Comparison of ENCODE assay signal across 27 cellular contexts in genomic region chr10:132786279-132786528, GRCh38. TPM values are rescaled to one million over a fixed set of nuclear protein-coding genes. Genes with fewer than 3 reads are reported as not detected.
DNase-seq lines count a peak whose midpoint lies in the region; ATAC-seq and TF ChIP-seq lines count a peak whose summit lies in the region.
"Had no signal": no experiment of that assay in that cellular context is flagged by ENCODE, and none has a peak within 500 bp of the region (broad histone marks: within the 10 kb centered on the region; RNA-seq: fewer than 3 reads in every experiment).

No MANE protein-coding gene starts in this region.

- peak overlapping the region in 4 of 5 experiments; percentile 62 to 75 (median 70) for H3K4me3 Mint-ChIP-seq in brain
- H3K4me3 Mint-ChIP-seq in activated CD8-positive, alpha-beta T cell treated with anti-CD3 and anti-CD28 coated beads for 36 hours = no peak overlapping the region
- H3K4me3 Mint-ChIP-seq in stimulated activated naive CD8-positive, alpha-beta T cell treated with anti-CD3 and anti-CD28 coated beads, Interleukin-15, amount 100 ng/mL, for 72 hours = no peak overlapping the region
- H3K4me3 Mint-ChIP-seq: CD4-positive, CD25-positive, alpha-beta regulatory T cell; central memory CD8-positive, alpha-beta T cell; stimulated activated effector memory CD8-positive, alpha-beta T cell treated with anti-CD3 and anti-CD28 coated beads, Interleukin-12 subunit alpha, Interleukin-12 subunit beta, amount 100 ng/mL, for 72 hours had no signal

- intact Hi-C loops in stomach (cut with DNase I; ENCODE audit: low total_unique reads) = loop anchor here (10.0 kb wide), 1 partner anchor 131 kb away; no protein-coding TSS in a partner anchor
- intact Hi-C loops in activated CD8-positive, alpha-beta T cell treated with anti-CD3 and anti-CD28 coated beads for 36 hours (cut with micrococcal nuclease) = no loop called here
- intact Hi-C loops in transverse colon (cut with DNase I; ENCODE audit: low total_unique reads) = loop anchor here (10.0 kb wide), 1 partner anchor 131 kb away; no protein-coding TSS in a partner anchor
- intact Hi-C loops in lower lobe of right lung (cut with DNase I) = no loop called here

- H2AFZ ChIP-seq in mesenchymal stem cell (ENCODE audit: low read depth, low read length) = no peak overlapping the region

- H3K27ac Mint-ChIP-seq in brain = no peak overlapping the region
- no peak overlapping the region for H3K27ac Mint-ChIP-seq in activated CD8-positive, alpha-beta T cell treated with anti-CD3 and anti-CD28 coated beads for 36 hours
- no peak overlapping the region for H3K27ac Mint-ChIP-seq in stimulated activated naive CD8-positive, alpha-beta T cell treated with anti-CD3 and anti-CD28 coated beads, Interleukin-15, amount 100 ng/mL, for 72 hours
- H3K27ac Mint-ChIP-seq: CD4-positive, CD25-positive, alpha-beta regulatory T cell; stimulated activated effector memory CD8-positive, alpha-beta T cell treated with anti-CD3 and anti-CD28 coated beads, Interleukin-12 subunit alpha, Interleukin-12 subunit beta, amount 100 ng/mL, for 72 hours had no signal

- H3K27ac ChIP-seq in HEK293 (ENCODE audit: extremely low read depth, low read depth, low read length) (no peak overlapping the region; the same call in 1 of the 2 replicates), mesenchymal stem cell (ENCODE audit: low read length, poor library complexity, severe bottlenecking) (no peak overlapping the region), stomach (peak overlapping the region in 2 of 5 donors; percentile 24 to 28), transverse colon (no peak overlapping the region), lower lobe of right lung (no peak overlapping the region)
- H3K27ac ChIP-seq: neutrophil, thyroid gland had no signal

- no peak overlapping the region for H4K8ac ChIP-seq in mesenchymal stem cell (ENCODE audit: low read length)

- no peak for TF ChIP-seq POLR2A in stomach (IDR thresholded peaks at IDR 0.05)
- no peak for TF ChIP-seq POLR2A in transverse colon (IDR thresholded peaks at IDR 0.05)

- 11% methylated on average over 22 of the region's 24 CpGs for WGBS in mesenchymal stem cell
- WGBS in stomach, 5 donors = 2 to 10% (median 4%) methylated on average over 6 to 24 of the region's 24 CpGs
- WGBS in transverse colon (ENCODE audit: low coverage in 1 of 2), 2 donors = 7% methylated on average over 24 of the region's 24 CpGs; no CpG with 5 or more reads in 1 of the 2 donors

- DNase-seq in mesenchymal stem cell (no peak), stomach (no peak), transverse colon (no peak), lower lobe of right lung (no peak)
- DNase-seq in activated CD8-positive, alpha-beta T cell treated with anti-CD3 and anti-CD28 coated beads for 36 hours = no peak
- DNase-seq in stimulated activated naive CD8-positive, alpha-beta T cell treated with anti-CD3 and anti-CD28 coated beads, Interleukin-15, amount 100 ng/mL, for 72 hours = no peak
- DNase-seq: activated CD4-positive, alpha-beta T cell treated with anti-CD3 and anti-CD28 coated beads, Interleukin-2, amount 50 U/mL, for 1 hour; activated CD8-positive, alpha-beta memory T cell treated with anti-CD3 and anti-CD28 coated beads, Interleukin-2, amount 50 U/mL, for 4 hours; activated naive CD4-positive, alpha-beta T cell treated with anti-CD3 and anti-CD28 coated beads, Interleukin-2, amount 50 U/mL, for 16 hours; CD4-positive, CD25-positive, alpha-beta regulatory T cell; IMR-90; NCI-H1092 treated with DMSO at 0.1 percent for 48 hours; NCI-H187 treated with DMSO at 0.1 percent for 48 hours; NCI-H226; NCI-H748 treated with DMSO at 0.1 percent for 48 hours; Right ventricle myocardium superior; small intestine; T-helper 9 cell; thyroid gland had no signal

- peaks cover 24% of the 10 kb centered on the region for H3K36me3 Mint-ChIP-seq in brain
- peaks cover 17% of the 10 kb centered on the region for H3K36me3 Mint-ChIP-seq in activated CD8-positive, alpha-beta T cell treated with anti-CD3 and anti-CD28 coated beads for 36 hours (ENCODE audit: low read depth)

- no peak overlapping the region for H2BK120ac ChIP-seq in mesenchymal stem cell (ENCODE audit: low read depth, low read length)

- in situ Hi-C loops in transverse colon (cut with MboI; ENCODE audit: low pct_ligation_motif_present in 1 of 4, low pct_unique_long_range_greater_than_20kb in 1 of 4, low sequenced_read_pairs in 3 of 4) = no loop called here

- H3K9ac ChIP-seq in mesenchymal stem cell (ENCODE audit: low read length) = no peak overlapping the region

- no peaks in the 10 kb centered on the region for H3K36me3 ChIP-seq in HEK293 (ENCODE audit: control insufficient read depth in 2 of 2, insufficient read depth in 1 of 2, low read length in 2 of 2)
- H3K36me3 ChIP-seq in mesenchymal stem cell (ENCODE audit: control insufficient read depth in 1 of 2, insufficient read depth in 2 of 2, low read depth in 1 of 2, low read length in 2 of 2) = peaks cover 14 to 19% of the 10 kb centered on the region in 2 experiments
- peaks cover 8 to 28% (median 26%) of the 10 kb centered on the region in 4 donors for H3K36me3 ChIP-seq in stomach
- peaks cover 0 to 25% (median 0%) of the 10 kb centered on the region in 4 donors for H3K36me3 ChIP-seq in transverse colon
- H3K36me3 ChIP-seq in lower lobe of right lung = peaks cover 16% of the 10 kb centered on the region
- H3K36me3 ChIP-seq: thyroid gland had no signal

- H3K79me1 ChIP-seq in mesenchymal stem cell (replicated peaks; ENCODE audit: low read length, poor library complexity, severe bottlenecking) = no peaks in the 10 kb centered on the region

- peak overlapping the region; percentile 46 for H2BK15ac ChIP-seq in mesenchymal stem cell (ENCODE audit: low read depth, poor library complexity, severe bottlenecking)

- peaks cover 12% of the 10 kb centered on the region for H3K4me1 Mint-ChIP-seq in brain
- peaks cover 2% of the 10 kb centered on the region for H3K4me1 Mint-ChIP-seq in activated CD8-positive, alpha-beta T cell treated with anti-CD3 and anti-CD28 coated beads for 36 hours (ENCODE audit: low read depth)
- no peaks in the 10 kb centered on the region for H3K4me1 Mint-ChIP-seq in stimulated activated naive CD8-positive, alpha-beta T cell treated with anti-CD3 and anti-CD28 coated beads, Interleukin-15, amount 100 ng/mL, for 72 hours
- H3K4me1 Mint-ChIP-seq: central memory CD8-positive, alpha-beta T cell; stimulated activated effector memory CD8-positive, alpha-beta T cell treated with anti-CD3 and anti-CD28 coated beads, Interleukin-12 subunit alpha, Interleukin-12 subunit beta, amount 100 ng/mL, for 72 hours had no signal

- H3K4me3 ChIP-seq in HEK293 (ENCODE audit: low read depth, low read length) (no peak overlapping the region), mesenchymal stem cell (ENCODE audit: insufficient read depth in 1 of 2, low read depth in 1 of 2, low read length in 2 of 2) (peak overlapping the region in 1 of 2 experiments; percentile 30), stomach (peak overlapping the region in 3 of 4 donors; percentile 29 to 48 (median 29)), transverse colon (peak overlapping the region in 1 of 4 donors; percentile 36), lower lobe of right lung (no peak overlapping the region)
- H3K4me3 ChIP-seq: thyroid gland had no signal

- CTCF ChIA-PET in HEK293 (lab: Yijun Ruan, JAX) = no interaction called here
- CTCF ChIA-PET in activated CD8-positive, alpha-beta T cell treated with anti-CD3 and anti-CD28 coated beads for 36 hours (lab: Charles Lee) = no interaction called here

- H3K4me2 ChIP-seq in mesenchymal stem cell (ENCODE audit: low read length, poor library complexity, severe bottlenecking) = no peak overlapping the region

- H2AK5ac ChIP-seq in mesenchymal stem cell (ENCODE audit: low read length, severe bottlenecking) = no peak overlapping the region

- peaks cover 86% of the 10 kb centered on the region for H3K27me3 Mint-ChIP-seq in brain
- peaks cover 25% of the 10 kb centered on the region for H3K27me3 Mint-ChIP-seq in activated CD8-positive, alpha-beta T cell treated with anti-CD3 and anti-CD28 coated beads for 36 hours
- H3K27me3 Mint-ChIP-seq in stimulated activated naive CD8-positive, alpha-beta T cell treated with anti-CD3 and anti-CD28 coated beads, Interleukin-15, amount 100 ng/mL, for 72 hours = peaks cover 51% of the 10 kb centered on the region
- H3K27me3 Mint-ChIP-seq: central memory CD8-positive, alpha-beta T cell had no signal

- H3K27me3 ChIP-seq in mesenchymal stem cell (ENCODE audit: control insufficient read depth in 1 of 2, insufficient read depth in 1 of 2, low read length in 2 of 2) (peaks cover 54 to 71% of the 10 kb centered on the region in 2 experiments), stomach (peaks cover 51 to 82% (median 61%) of the 10 kb centered on the region in 3 donors), transverse colon (peaks cover 79% of the 10 kb centered on the region), lower lobe of right lung (ENCODE audit: low read depth) (peaks cover 73% of the 10 kb centered on the region)

- no peaks in the 10 kb centered on the region for H3K9me3 ChIP-seq in HEK293 (ENCODE audit: control insufficient read depth, insufficient read depth, low read depth, low read length)
- H3K9me3 ChIP-seq in mesenchymal stem cell (ENCODE audit: control insufficient read depth, low read length) = no peaks in the 10 kb centered on the region
- peaks cover 0 to 17% (median 8%) of the 10 kb centered on the region in 4 donors for H3K9me3 ChIP-seq in stomach
- H3K9me3 ChIP-seq in transverse colon = no peaks in the 10 kb centered on the region
- H3K9me3 ChIP-seq in lower lobe of right lung = no peaks in the 10 kb centered on the region
- H3K9me3 ChIP-seq: neutrophil, thyroid gland had no signal

- H3K18ac ChIP-seq in mesenchymal stem cell (ENCODE audit: low read depth in 1 of 2, low read length in 2 of 2) = no peak overlapping the region

- H3K9me3 Mint-ChIP-seq in brain = peaks cover 0 to 4% (median 3%) of the 10 kb centered on the region in 5 experiments
- no peaks in the 10 kb centered on the region for H3K9me3 Mint-ChIP-seq in activated CD8-positive, alpha-beta T cell treated with anti-CD3 and anti-CD28 coated beads for 36 hours
- no peaks in the 10 kb centered on the region for H3K9me3 Mint-ChIP-seq in stimulated activated naive CD8-positive, alpha-beta T cell treated with anti-CD3 and anti-CD28 coated beads, Interleukin-15, amount 100 ng/mL, for 72 hours
- H3K9me3 Mint-ChIP-seq: central memory CD8-positive, alpha-beta T cell; stimulated activated effector memory CD8-positive, alpha-beta T cell treated with anti-CD3 and anti-CD28 coated beads, Interleukin-12 subunit alpha, Interleukin-12 subunit beta, amount 100 ng/mL, for 72 hours had no signal

- H3K4me1 ChIP-seq in HEK293 (ENCODE audit: control insufficient read depth, insufficient read depth, low read length) (peaks cover 3% of the 10 kb centered on the region), mesenchymal stem cell (ENCODE audit: control insufficient read depth, insufficient read depth, low read depth, low read length) (peaks cover 38% of the 10 kb centered on the region), stomach (peaks cover 27 to 48% (median 39%) of the 10 kb centered on the region in 4 donors), transverse colon (peaks cover 16 to 39% (median 32%) of the 10 kb centered on the region in 4 donors), lower lobe of right lung (peaks cover 15% of the 10 kb centered on the region)

- no peak overlapping the region for H2BK12ac ChIP-seq in mesenchymal stem cell (ENCODE audit: low read length in 2 of 2)

- POLR2A ChIA-PET in HEK293 (lab: Yijun Ruan, JAX) = no interaction called here
- POLR2A ChIA-PET in activated CD8-positive, alpha-beta T cell treated with anti-CD3 and anti-CD28 coated beads for 36 hours (lab: Charles Lee) = no interaction called here

- no peak overlapping the region for H2BK5ac ChIP-seq in mesenchymal stem cell (ENCODE audit: low read depth, low read length, poor library complexity, severe bottlenecking)

- no peak overlapping the region for H4K91ac ChIP-seq in mesenchymal stem cell (ENCODE audit: low read length)

- no peak overlapping the region for H3K4ac ChIP-seq in mesenchymal stem cell (ENCODE audit: low read depth in 1 of 2, low read length in 2 of 2)

- H3K14ac ChIP-seq in mesenchymal stem cell (ENCODE audit: low read length in 2 of 2) = no peak overlapping the region

- TF ChIP-seq EP300 in stomach (IDR thresholded peaks at IDR 0.05) (no peak), transverse colon (IDR thresholded peaks at IDR 0.05; ENCODE audit: low read depth) (no peak)

- peak overlapping the region in 1 of 2 experiments; percentile 60 for H3K23ac ChIP-seq in mesenchymal stem cell (ENCODE audit: low read length in 2 of 2)

- no peak for ATAC-seq in activated CD8-positive, alpha-beta T cell treated with anti-CD3 and anti-CD28 coated beads for 36 hours
- no peak for ATAC-seq in lower lobe of right lung
- no peak for ATAC-seq in stimulated activated naive CD8-positive, alpha-beta T cell treated with anti-CD3 and anti-CD28 coated beads, Interleukin-15, amount 100 ng/mL, for 72 hours
- ATAC-seq: stimulated activated effector memory CD8-positive, alpha-beta T cell treated with anti-CD3 and anti-CD28 coated beads, Interleukin-12 subunit alpha, Interleukin-12 subunit beta, amount 100 ng/mL, for 72 hours had no signal

- TF ChIP-seq CTCF in HEK293 (tag by site-specific recombination; IDR thresholded peaks at IDR 0.05) (no peak), brain (conservative IDR thresholded peaks at IDR 0.05) (no peak), stomach (IDR thresholded peaks at IDR 0.05) (no peak), transverse colon (IDR thresholded peaks at IDR 0.05) (no peak), lower lobe of right lung (IDR thresholded peaks at IDR 0.05) (no peak)
- TF ChIP-seq CTCF in activated CD8-positive, alpha-beta T cell treated with anti-CD3 and anti-CD28 coated beads for 36 hours (IDR thresholded peaks at IDR 0.05) = no peak

RNA-seq across cellular contexts. Expression of gene NKX6-2, which starts 0.3 kb away (rescaled TPM):
- polyA plus RNA-seq in brain (ENCODE audit: insufficient read depth, low read depth, low replicate concordance) = 37.4 TPM
- not detected for polyA plus RNA-seq in mesenchymal stem cell (2013, experiment 1 of 2)
- polyA plus RNA-seq in mesenchymal stem cell (2013, experiment 2 of 2) = not detected
- 10 to 100 TPM in 2 of 5 donors, 1 to 10 TPM in 1, not detected in 2; 9.0 to 75.8 (median 11.1) TPM for total RNA-seq in stomach
- polyA plus RNA-seq in stomach = 10 to 100 TPM in 1 of 3 donors, 1 to 10 TPM in 1, under 1 TPM in 1; 0.65 to 29.0 (median 1.3) TPM
- total RNA-seq in activated CD8-positive, alpha-beta T cell treated with anti-CD3 and anti-CD28 coated beads for 36 hours = not detected
- total RNA-seq in transverse colon = not detected
- total RNA-seq in lower lobe of right lung = not detected
- total RNA-seq: CD4-positive, CD25-positive, alpha-beta regulatory T cell; endothelial cell of umbilical vein; IMR-90; liver; mucosa of gallbladder; Right ventricle myocardium superior; thyroid gland had no signal
- polyA plus RNA-seq: endothelial cell of umbilical vein, IMR-90 had no signal

Comparison
In these comparisons a context has a peak if more than half of its experiments do, and no peak if none do; other contexts are left out.
1. H3K4me3 ChIP-seq: peak in stomach (3 of 4); none in HEK293 (single experiment) and lower lobe of right lung (single experiment).
2. H3K4me3 Mint-ChIP-seq: peak in brain (4 of 5); none in activated CD8-positive, alpha-beta T cell treated with anti-CD3 and anti-CD28 coated beads for 36 hours (single experiment) and stimulated activated naive CD8-positive, alpha-beta T cell treated with anti-CD3 and anti-CD28 coated beads, Interleukin-15, amount 100 ng/mL, for 72 hours (0 of 2).
3. intact Hi-C loops: an anchor here in stomach (10.0 kb wide) and transverse colon (10.0 kb wide); none called in activated CD8-positive, alpha-beta T cell treated with anti-CD3 and anti-CD28 coated beads for 36 hours and lower lobe of right lung.